10 cellular contexts compared by ENCODE assay signal in the genomic region with DNA sequence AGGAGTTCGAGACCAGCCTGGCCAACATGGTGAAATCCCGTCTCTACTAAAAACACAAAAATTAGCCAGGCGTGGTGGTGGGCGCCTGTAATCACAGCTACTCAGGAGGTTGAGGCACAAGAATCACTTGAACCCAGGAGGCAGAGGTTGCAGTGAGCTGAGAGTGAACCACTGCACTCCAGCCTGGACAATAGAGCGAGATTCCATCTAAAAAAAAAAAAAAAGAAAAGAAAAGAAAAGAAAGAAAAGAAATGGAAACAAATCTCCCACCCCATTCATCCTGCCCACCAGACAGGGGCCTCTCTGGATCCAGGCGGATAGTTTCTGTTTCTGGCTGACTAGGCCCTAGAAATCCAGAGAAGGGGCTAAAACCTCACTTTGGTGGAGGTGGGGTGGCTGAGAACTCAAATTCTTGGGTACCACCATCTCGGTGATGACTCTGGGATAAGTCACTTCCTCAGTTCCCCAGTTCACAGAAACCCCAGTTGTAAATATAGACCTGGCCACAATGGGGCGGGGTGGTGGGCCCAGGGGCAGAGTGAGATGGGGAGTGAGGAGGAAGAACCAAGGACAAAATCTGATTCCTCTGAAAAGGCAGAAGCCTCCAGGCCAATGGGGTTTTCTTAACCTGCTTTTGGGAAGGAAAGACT. TPM values are rescaled to one million over a fixed set of nuclear protein-coding genes. Genes with fewer than 3 reads are reported as not detected.
DNase-seq lines count a peak whose midpoint lies in the region; ATAC-seq and TF ChIP-seq lines count a peak whose summit lies in the region.
"Had no signal": no experiment of that assay in that cellular context is flagged by ENCODE, and none has a peak within 500 bp of the region (broad histone marks: within the 10 kb centered on the region; RNA-seq: fewer than 3 reads in every experiment).

No MANE protein-coding gene starts in this region.

- DNase-seq in M059J (ENCODE audit: low read depth) = peak; percentile 73
- peak; percentile 90 for DNase-seq in activated CD4-positive, alpha-beta T cell treated with anti-CD3 and anti-CD28 coated beads for 48 hours
- peak; percentile 33 for DNase-seq in effector CD4-positive, alpha-beta T cell
- peak; percentile 74 to 75 for DNase-seq in stimulated activated CD8-positive, alpha-beta memory T cell treated with anti-CD3 and anti-CD28 coated beads, Interleukin-7, amount 100 ng/mL, for 4 hours (ENCODE audit: low read depth in 2 of 2)
- no peak for DNase-seq in BE2C

- no peak for TF ChIP-seq CTCF in BE2C (IDR thresholded peaks at IDR 0.05; ENCODE audit: low read depth, low read length)

- H3K27me3 ChIP-seq in BE2C = no peaks in the 10 kb centered on the region

- ATAC-seq in GM21526 (IDR thresholded peaks at IDR 0.05; ENCODE audit: low FRiP score, unreplicated experiment) (no peak), GM19035 (IDR thresholded peaks at IDR 0.05; ENCODE audit: unreplicated experiment) (no peak), GM18868 (IDR thresholded peaks at IDR 0.05; ENCODE audit: unreplicated experiment) (no peak)

- H3K9me3 ChIP-seq in BE2C = no peaks in the 10 kb centered on the region; the same call in 1 of the 2 replicates

- H3K36me3 ChIP-seq in BE2C = no peaks in the 10 kb centered on the region

- no peak overlapping the region for H3K4me3 ChIP-seq in BE2C (ENCODE audit: low read depth, low read length)

- H3K4me1 ChIP-seq in BE2C = no peaks in the 10 kb centered on the region
- H3K4me1 ChIP-seq: parathyroid adenoma had no signal

RNA-seq across cellular contexts. Expression of a gene that starts 22.2 kb away (rescaled TPM):
- total RNA-seq in M059J (2014; rRNA removed; shearing (Covaris generic)) = 6.6 and 8.3 TPM in 2 replicates
- polyA plus RNA-seq in BE2C (2012; ENCODE audit: insufficient read depth, insufficient read length, low read depth) = 0.83 TPM

RNA-seq across cellular contexts. Expression of a gene that starts 35.3 kb away (rescaled TPM):
- total RNA-seq in M059J (2014; rRNA removed; shearing (Covaris generic)) = not detected in 2 replicates
- polyA plus RNA-seq in BE2C (2012; ENCODE audit: insufficient read depth, insufficient read length, low read depth) = not detected
- total RNA-seq: frontal cortex had no signal

RNA-seq across cellular contexts. Expression of a gene that starts 39.6 kb away (rescaled TPM):
- total RNA-seq in M059J (2014; rRNA removed; shearing (Covaris generic)) = not detected in 2 replicates
- polyA plus RNA-seq in BE2C (2012; ENCODE audit: insufficient read depth, insufficient read length, low read depth) = not detected
- total RNA-seq: frontal cortex had no signal

RNA-seq across cellular contexts. Expression of a gene that starts 42.4 kb away (rescaled TPM):
- not detected in 2 replicates for total RNA-seq in M059J (2014; rRNA removed; shearing (Covaris generic))
- polyA plus RNA-seq in BE2C (2012; ENCODE audit: insufficient read depth, insufficient read length, low read depth) = not detected
- total RNA-seq: frontal cortex had no signal

RNA-seq across cellular contexts. Expression of a gene that starts 47.3 kb away (rescaled TPM):
- total RNA-seq in M059J (2014; rRNA removed; shearing (Covaris generic)) = not detected in 2 replicates
- not detected for polyA plus RNA-seq in BE2C (2012; ENCODE audit: insufficient read depth, insufficient read length, low read depth)
- total RNA-seq: frontal cortex had no signal
